ENCODE assay signal across 28 cellular contexts in genomic region chr11:110601941-110602340, GRCh38.
"Had no signal": no experiment of that assay in that cellular context is flagged by ENCODE, and none has a peak within 500 bp of the region (broad histone marks: within the 10 kb centered on the region; RNA-seq: fewer than 3 reads in every experiment).

No MANE protein-coding gene starts in this region.

- DNase-seq: natural killer cell; occipital lobe; ovary; posterior cingulate gyrus; psoas muscle; right cardiac atrium; right lobe of liver; sigmoid colon; small intestine; stimulated activated CD4-positive, alpha-beta T cell treated with anti-CD3 and anti-CD28 coated beads, Interleukin-15, amount 100 ng/mL, for 24 hours; stimulated activated CD4-positive, alpha-beta T cell treated with anti-CD3 and anti-CD28 coated beads, Interleukin-2, amount 100 ng/mL, for 24 hours; stimulated activated CD4-positive, alpha-beta T cell treated with anti-CD3 and anti-CD28 coated beads, Interleukin-2, amount 100 ng/mL, for 48 hours; stimulated activated CD4-positive, alpha-beta T cell treated with anti-CD3 and anti-CD28 coated beads, Interleukin-4, amount 100 ng/mL, for 24 hours; stimulated activated naive B cell treated with anti-CD40 and anti-IgM and Interleukin-4, amounts not matched to agents 10 μg/mL and 1 μg/mL and 100 μg/mL, for 72 hours; stimulated activated naive CD4-positive, alpha-beta T cell treated with Interleukin-2 at 50 U/mL for 16 hours; stomach; tibial artery; transverse colon; upper lobe of right lung; uterus had no signal

- ATAC-seq: natural killer cell; psoas muscle; right cardiac atrium; right lobe of liver; stimulated activated effector memory CD8-positive, alpha-beta T cell treated with anti-CD3 and anti-CD28 coated beads, Interleukin-12 subunit alpha, Interleukin-12 subunit beta, amount 100 ng/mL, for 72 hours; stimulated activated naive B cell treated with anti-CD40 and anti-IgM and Interleukin-4, amounts not matched to agents 10 μg/mL and 1 μg/mL and 100 μg/mL, for 72 hours; upper lobe of right lung had no signal

- H3K4me1 ChIP-seq: neural progenitor cell, parathyroid adenoma, psoas muscle, sigmoid colon, stomach, tibial artery, transverse colon, upper lobe of right lung, uterus had no signal

- H3K9me3 ChIP-seq: ovary, psoas muscle, right lobe of liver, thoracic aorta, tibial artery, transverse colon, upper lobe of right lung, uterus had no signal

- H3K79me2 ChIP-seq: parathyroid adenoma had no signal

- H3K9ac ChIP-seq: neural progenitor cell, parathyroid adenoma had no signal

- H2AFZ ChIP-seq: neural progenitor cell, parathyroid adenoma had no signal

- H3K4me2 ChIP-seq: neural progenitor cell had no signal

- H3K36me3 Mint-ChIP-seq: natural killer cell; neural progenitor cell; stimulated activated effector memory CD8-positive, alpha-beta T cell treated with anti-CD3 and anti-CD28 coated beads, Interleukin-12 subunit alpha, Interleukin-12 subunit beta, amount 100 ng/mL, for 72 hours; type B pancreatic cell had no signal

- H3K9me3 Mint-ChIP-seq: stimulated activated effector memory CD8-positive, alpha-beta T cell treated with anti-CD3 and anti-CD28 coated beads, Interleukin-12 subunit alpha, Interleukin-12 subunit beta, amount 100 ng/mL, for 72 hours; stimulated activated naive CD8-positive, alpha-beta T cell treated with anti-CD3 and anti-CD28 coated beads, Interleukin-15, Interleukin-2, amounts not matched to agents 100 ng/mL and 50 ng/mL, for 24 hours; type B pancreatic cell had no signal

- H3K4me3 Mint-ChIP-seq: natural killer cell; nephron; neural progenitor cell; stimulated activated effector memory CD8-positive, alpha-beta T cell treated with anti-CD3 and anti-CD28 coated beads, Interleukin-12 subunit alpha, Interleukin-12 subunit beta, amount 100 ng/mL, for 72 hours; stimulated activated naive B cell treated with anti-CD40 and anti-IgM and Interleukin-4, amounts not matched to agents 10 μg/mL and 1 μg/mL and 100 μg/mL, for 72 hours; stimulated activated naive CD8-positive, alpha-beta T cell treated with anti-CD3 and anti-CD28 coated beads, Interleukin-15, Interleukin-2, amounts not matched to agents 100 ng/mL and 50 ng/mL, for 24 hours; type B pancreatic cell had no signal

- H3K27me3 ChIP-seq: ovary, right lobe of liver, sigmoid colon, stomach, tibial artery, transverse colon, upper lobe of right lung, uterus had no signal

- H3K4me1 Mint-ChIP-seq: natural killer cell; stimulated activated effector memory CD8-positive, alpha-beta T cell treated with anti-CD3 and anti-CD28 coated beads, Interleukin-12 subunit alpha, Interleukin-12 subunit beta, amount 100 ng/mL, for 72 hours; stimulated activated naive B cell treated with anti-CD40 and anti-IgM and Interleukin-4, amounts not matched to agents 10 μg/mL and 1 μg/mL and 100 μg/mL, for 72 hours had no signal

- H3K27me3 Mint-ChIP-seq: stimulated activated naive CD8-positive, alpha-beta T cell treated with anti-CD3 and anti-CD28 coated beads, Interleukin-15, Interleukin-2, amounts not matched to agents 100 ng/mL and 50 ng/mL, for 24 hours had no signal

- H3K27ac ChIP-seq: neural progenitor cell, ovary, parathyroid adenoma, psoas muscle, right lobe of liver, sigmoid colon, stomach, thoracic aorta, tibial artery, transverse colon, upper lobe of right lung, uterus had no signal

- H3K27ac Mint-ChIP-seq: natural killer cell; nephron; neural progenitor cell; progenitor cell of endocrine pancreas; stimulated activated effector memory CD8-positive, alpha-beta T cell treated with anti-CD3 and anti-CD28 coated beads, Interleukin-12 subunit alpha, Interleukin-12 subunit beta, amount 100 ng/mL, for 72 hours; stimulated activated naive B cell treated with anti-CD40 and anti-IgM and Interleukin-4, amounts not matched to agents 10 μg/mL and 1 μg/mL and 100 μg/mL, for 72 hours; stimulated activated naive CD8-positive, alpha-beta T cell treated with anti-CD3 and anti-CD28 coated beads, Interleukin-15, Interleukin-2, amounts not matched to agents 100 ng/mL and 50 ng/mL, for 24 hours; type B pancreatic cell had no signal
